17 cellular contexts compared by ENCODE assay signal in genomic region chr10:101967119-101967518, GRCh38.
"Had no signal": no experiment of that assay in that cellular context is flagged by ENCODE, and none has a peak within 500 bp of the region (broad histone marks: within the 10 kb centered on the region; RNA-seq: fewer than 3 reads in every experiment).

No MANE protein-coding gene starts in this region.

- H3K9me3 Mint-ChIP-seq: activated naive CD4-positive, alpha-beta T cell treated with anti-CD3 and anti-CD28 coated beads, Interleukin-2, amount 50 U/mL, for 24 hours; dendritic cell treated with granulocyte-macrophage colony-stimulating factor and Interleukin-4, amounts not matched to agents 40 ng/mL and 50 ng/mL, for 4 days; effector memory CD8-positive, alpha-beta T cell; natural killer cell treated with Interleukin-12 subunit alpha and Interleukin-12 subunit beta and Interleukin-15 and Interleukin-18, amount 100 ng/mL, for 72 hours had no signal

- DNase-seq: activated CD4-positive, alpha-beta T cell treated with anti-CD3 and anti-CD28 coated beads, Interleukin-2, amount 50 U/mL, for 1 hour; activated CD4-positive, CD25-positive, alpha-beta regulatory T cell; activated effector memory CD4-positive, alpha-beta T cell treated with Interleukin-2 at 50 U/mL for 16 hours; cerebellar nuclear complex; effector memory CD8-positive, alpha-beta T cell; hippocampal formation; kidney glomerular epithelial cell; lower lobe of right lung; nucleus accumbens; right lobe of liver; stimulated activated CD4-positive, alpha-beta T cell treated with anti-CD3 and anti-CD28 coated beads, Interleukin-1b, Interleukin-23, amount 100 ng/mL, for 48 hours; stimulated activated naive CD8-positive, alpha-beta T cell treated with anti-CD3 and anti-CD28 coated beads, Interleukin-15, Interleukin-2, amounts not matched to agents 100 U/mL and 50 U/mL, for 24 hours; T-helper 2 cell had no signal

- H3K36me3 Mint-ChIP-seq: natural killer cell treated with Interleukin-12 subunit alpha and Interleukin-12 subunit beta and Interleukin-15 and Interleukin-18, amount 100 ng/mL, for 72 hours had no signal

- H3K4me3 Mint-ChIP-seq: activated naive CD4-positive, alpha-beta T cell treated with anti-CD3 and anti-CD28 coated beads, Interleukin-2, amount 50 U/mL, for 24 hours; dendritic cell treated with granulocyte-macrophage colony-stimulating factor and Interleukin-4, amounts not matched to agents 40 ng/mL and 50 ng/mL, for 4 days; effector memory CD8-positive, alpha-beta T cell; natural killer cell treated with Interleukin-12 subunit alpha and Interleukin-12 subunit beta and Interleukin-15 and Interleukin-18, amount 100 ng/mL, for 72 hours had no signal

- ATAC-seq: effector memory CD8-positive, alpha-beta T cell; natural killer cell treated with Interleukin-12 subunit alpha and Interleukin-12 subunit beta and Interleukin-15 and Interleukin-18, amount 100 ng/mL, for 72 hours; right lobe of liver; stimulated activated naive CD8-positive, alpha-beta T cell treated with anti-CD3 and anti-CD28 coated beads, Interleukin-15, Interleukin-2, amounts not matched to agents 100 U/mL and 50 U/mL, for 24 hours had no signal

- H3K27me3 Mint-ChIP-seq: activated naive CD4-positive, alpha-beta T cell treated with anti-CD3 and anti-CD28 coated beads, Interleukin-2, amount 50 U/mL, for 24 hours; dendritic cell treated with granulocyte-macrophage colony-stimulating factor and Interleukin-4, amounts not matched to agents 40 ng/mL and 50 ng/mL, for 4 days; effector memory CD8-positive, alpha-beta T cell; natural killer cell treated with Interleukin-12 subunit alpha and Interleukin-12 subunit beta and Interleukin-15 and Interleukin-18, amount 100 ng/mL, for 72 hours had no signal

- H3K4me3 ChIP-seq: lower lobe of right lung, right lobe of liver, upper lobe of left lung had no signal

- H3K9me3 ChIP-seq: lower lobe of right lung, right lobe of liver, upper lobe of left lung had no signal

- H3K27ac ChIP-seq: lower lobe of right lung, right lobe of liver, upper lobe of left lung had no signal

- H3K27me3 ChIP-seq: right lobe of liver, upper lobe of left lung had no signal
